ENCODE assay signal across 22 cellular contexts in genomic region chr2:69943000-69943840, GRCh38. TPM values are rescaled to one million over a fixed set of nuclear protein-coding genes. Genes with fewer than 3 reads are reported as not detected.
DNase-seq lines count a peak whose midpoint lies in the region; ATAC-seq and TF ChIP-seq lines count a peak whose summit lies in the region.
"Had no signal": no experiment of that assay in that cellular context is flagged by ENCODE, and none has a peak within 500 bp of the region (broad histone marks: within the 10 kb centered on the region; RNA-seq: fewer than 3 reads in every experiment).

No MANE protein-coding gene starts in this region.

- peaks cover 14% of the 10 kb centered on the region for H3K36me3 Mint-ChIP-seq in endothelial cell (ENCODE audit: low read depth, unreplicated experiment)

- H3K36me3 ChIP-seq in lower lobe of right lung = peaks cover 55% of the 10 kb centered on the region

- H3K27me3 ChIP-seq in lower lobe of right lung (ENCODE audit: low read depth) = no peaks in the 10 kb centered on the region
- H3K27me3 ChIP-seq: BLaER1 treated with 17β-estradiol and CSF1 and Interleukin-3, amounts not matched to agents 10 nM and 100 nM; tibial artery had no signal

- H3K4me3 Mint-ChIP-seq in endothelial cell (ENCODE audit: unreplicated experiment) = no peak overlapping the region
- H3K4me3 Mint-ChIP-seq: T-cell had no signal

- DNase-seq in NCI-H2107 treated with DMSO at 0.1 percent for 48 hours (lab: John Stamatoyannopoulos, UW; ENCODE audit: unreplicated experiment) (peak; percentile 7), NCI-H2107 (lab: John Stamatoyannopoulos, UW) (no peak), COR-L47 (lab: John Stamatoyannopoulos, UW) (peak; percentile 81), astrocyte of the hippocampus (ENCODE audit: low read depth, low spot score) (peak; percentile 48), lower lobe of right lung (no peak), ureter (ENCODE audit: low spot score) (no peak), endothelial cell (ENCODE audit: low spot score) (no peak), LoVo (ENCODE audit: low spot score) (no peak)
- DNase-seq: activated gamma-delta T cell; amniotic stem cell; cerebellar nuclear complex; effector CD8-positive, alpha-beta T cell; heart right ventricle; kidney; NCI-H1694; Right ventricle myocardium superior; stimulated activated naive CD4-positive, alpha-beta T cell treated with Interleukin-2 at 50 U/mL for 16 hours; T-cell; tibial artery had no signal

- H3K27me3 Mint-ChIP-seq in endothelial cell (ENCODE audit: unreplicated experiment) = peaks cover 2% of the 10 kb centered on the region
- H3K27me3 Mint-ChIP-seq: T-cell had no signal

- no peak overlapping the region for H3K4me3 ChIP-seq in lower lobe of right lung
- H3K4me3 ChIP-seq: BLaER1 treated with 17β-estradiol and CSF1 and Interleukin-3, amounts not matched to agents 10 nM and 100 nM; heart right ventricle; tibial artery had no signal

- H3K27ac ChIP-seq in lower lobe of right lung = no peak overlapping the region
- H3K27ac ChIP-seq: tibial artery, VCaP had no signal

- peak; percentile 37 to 53 for ATAC-seq in lower lobe of right lung
- ATAC-seq: T-cell had no signal

- no peaks in the 10 kb centered on the region for H3K9me3 ChIP-seq in lower lobe of right lung
- H3K9me3 ChIP-seq: BLaER1 treated with 17β-estradiol and CSF1 and Interleukin-3, amounts not matched to agents 10 nM and 100 nM; heart right ventricle; tibial artery had no signal

- H3K27ac Mint-ChIP-seq in endothelial cell (ENCODE audit: unreplicated experiment) = no peak overlapping the region

- intact Hi-C loops in lower lobe of right lung (cut with DNase I) = no loop called here

- no peak for TF ChIP-seq CTCF in lower lobe of right lung (IDR thresholded peaks at IDR 0.05)
- TF ChIP-seq CTCF in endothelial cell (IDR thresholded peaks at IDR 0.05; ENCODE audit: unreplicated experiment) = no peak

- H3K4me1 Mint-ChIP-seq in endothelial cell (ENCODE audit: unreplicated experiment) = peaks cover 6% of the 10 kb centered on the region

- peaks cover 19% of the 10 kb centered on the region for H3K4me1 ChIP-seq in lower lobe of right lung
- H3K4me1 ChIP-seq: tibial artery had no signal

- no peaks in the 10 kb centered on the region for H3K9me3 Mint-ChIP-seq in endothelial cell (ENCODE audit: unreplicated experiment)
- H3K9me3 Mint-ChIP-seq: T-cell had no signal

RNA-seq across cellular contexts. Expression of gene ASPRV1, which starts 18.2 kb away (rescaled TPM):
- 1.9 TPM for total RNA-seq in lower lobe of right lung
- 1.7 TPM for total RNA-seq in ureter
- total RNA-seq in endothelial cell (ENCODE audit: unreplicated experiment) = 0.87 TPM
- total RNA-seq: NCI-H460 had no signal

RNA-seq across cellular contexts. Expression of gene MXD1, which starts 28.3 kb away (rescaled TPM):
- total RNA-seq in lower lobe of right lung (33.8 TPM), ureter (11.8 TPM), endothelial cell (ENCODE audit: unreplicated experiment) (3.3 TPM)

RNA-seq across cellular contexts. Expression of gene SNRNP27, which starts 49.5 kb away (rescaled TPM):
- 38.7 TPM for total RNA-seq in lower lobe of right lung
- total RNA-seq in ureter = 34.8 TPM
- 37.0 TPM for total RNA-seq in endothelial cell (ENCODE audit: unreplicated experiment)

Comparison
In these comparisons a context has a peak if more than half of its experiments do, and no peak if none do; other contexts are left out.
1. DNase-seq: peak in NCI-H2107 treated with DMSO at 0.1 percent for 48 hours (single experiment), COR-L47 (single experiment) and astrocyte of the hippocampus (single experiment); none in NCI-H2107 (single experiment), lower lobe of right lung (single experiment), ureter (single experiment), endothelial cell (single experiment) and LoVo (single experiment).